Comparison of ENCODE assay signal across 22 cellular contexts in the genomic region with DNA sequence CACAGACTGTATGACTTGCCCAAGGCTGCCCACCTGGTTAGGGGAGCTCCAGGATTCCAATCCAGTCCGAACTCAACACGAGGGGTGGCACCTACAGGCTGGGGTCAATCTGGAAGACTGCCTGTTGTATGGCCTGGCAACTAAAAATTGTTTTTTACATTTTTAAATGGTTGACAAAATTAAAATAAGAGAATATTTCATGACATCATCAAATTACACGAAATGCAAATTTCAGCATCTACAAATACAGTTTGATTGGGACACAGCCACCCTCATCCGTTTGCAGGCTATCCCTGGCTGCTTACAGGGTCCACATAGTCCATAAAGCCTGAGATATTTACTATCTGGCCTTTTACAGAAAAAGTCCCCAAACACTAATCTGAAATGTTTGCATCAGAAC.
DNase-seq lines count a peak whose midpoint lies in the region; ATAC-seq, FAIRE-seq and TF ChIP-seq lines count a peak whose summit lies in the region.
"Had no signal": no experiment of that assay in that cellular context is flagged by ENCODE, and none has a peak within 500 bp of the region (broad histone marks: within the 10 kb centered on the region; RNA-seq: fewer than 3 reads in every experiment).

No MANE protein-coding gene starts in this region.

- H3K27ac ChIP-seq in right atrium auricular region (peak overlapping the region; percentile 54 to 85), heart left ventricle (peak overlapping the region in 3 of 12 donors; percentile 56 to 59 (median 59)), HepG2 (ENCODE audit: extremely low read length, insufficient read depth, low read length) (no peak overlapping the region), right lobe of liver (no peak overlapping the region), HEK293 (ENCODE audit: extremely low read depth, low read depth, low read length) (no peak overlapping the region), thyroid gland (no peak overlapping the region)
- H3K27ac ChIP-seq: BLaER1 treated with 17β-estradiol and CSF1 and Interleukin-3, amounts not matched to agents 10 nM and 100 nM; C4-2B had no signal

- no peak for TF ChIP-seq RAD21 in HepG2 (CRISPR knock-in tag; IDR thresholded peaks at IDR 0.05)

- H3K4me3 ChIP-seq in right atrium auricular region (peak overlapping the region; percentile 12 to 25), heart left ventricle (no peak overlapping the region), HepG2 (replicated peaks in 1 of 3; ENCODE audit: insufficient read depth in 1 of 3, low read depth in 2 of 3, low read length in 3 of 3) (no peak overlapping the region), right lobe of liver (no peak overlapping the region), HEK293 (ENCODE audit: low read depth, low read length) (no peak overlapping the region), thyroid gland (replicated peaks in 1 of 3) (no peak overlapping the region)
- H3K4me3 ChIP-seq: BLaER1 treated with 17β-estradiol and CSF1 and Interleukin-3, amounts not matched to agents 10 nM and 100 nM had no signal

- BruUV-seq in HepG2 (replicated peaks; lab: Mats Ljungman, UMichigan), result no TSS peak

- POLR2A ChIA-PET in HepG2 (lab: Yijun Ruan, JAX), result no interaction called here
- POLR2A ChIA-PET in HEK293 (lab: Yijun Ruan, JAX), result no interaction called here

- no peaks in the 10 kb centered on the region for H3K79me2 ChIP-seq in HepG2 (ENCODE audit: insufficient read depth, low read length)

- H4K20me1 ChIP-seq in HepG2 (ENCODE audit: insufficient read depth, low read length), result no peaks in the 10 kb centered on the region; the same call in 1 of the 2 replicates
- H4K20me1 ChIP-seq: BLaER1 treated with 17β-estradiol and CSF1 and Interleukin-3, amounts not matched to agents 10 nM and 100 nM had no signal

- no peak for TF ChIP-seq CTCF in right atrium auricular region (IDR thresholded peaks at IDR 0.05)
- no peak for TF ChIP-seq CTCF in heart left ventricle (IDR thresholded peaks at IDR 0.05)
- no peak for TF ChIP-seq CTCF in HepG2 (CRISPR knock-in tag; IDR thresholded peaks at IDR 0.05)
- no peak for TF ChIP-seq CTCF in right lobe of liver (IDR thresholded peaks at IDR 0.05)
- no peak for TF ChIP-seq CTCF in HEK293 (tag by site-specific recombination; IDR thresholded peaks at IDR 0.05)
- TF ChIP-seq CTCF in thyroid gland (IDR thresholded peaks at IDR 0.05), result no peak

- no peak overlapping the region for H2AFZ ChIP-seq in HepG2 (ENCODE audit: low read length)

- H3K9ac ChIP-seq in HepG2 (ENCODE audit: insufficient read depth, low read depth, low read length), result no peak overlapping the region
- H3K9ac ChIP-seq: BLaER1 treated with 17β-estradiol and CSF1 and Interleukin-3, amounts not matched to agents 10 nM and 100 nM had no signal

- no peaks in the 10 kb centered on the region for H3K36me3 ChIP-seq in right atrium auricular region
- H3K36me3 ChIP-seq in heart left ventricle, result no peaks in the 10 kb centered on the region
- no peaks in the 10 kb centered on the region for H3K36me3 ChIP-seq in HepG2 (replicated peaks in 1 of 2; ENCODE audit: control insufficient read depth in 1 of 2, insufficient read depth in 2 of 2, low read length in 2 of 2)
- H3K36me3 ChIP-seq in right lobe of liver, result no peaks in the 10 kb centered on the region
- no peaks in the 10 kb centered on the region for H3K36me3 ChIP-seq in HEK293 (ENCODE audit: control insufficient read depth in 2 of 2, insufficient read depth in 1 of 2, low read length in 2 of 2)
- no peaks in the 10 kb centered on the region for H3K36me3 ChIP-seq in thyroid gland
- H3K36me3 ChIP-seq: BLaER1 treated with 17β-estradiol and CSF1 and Interleukin-3, amounts not matched to agents 10 nM and 100 nM had no signal

- H3K9me3 ChIP-seq in right atrium auricular region (no peaks in the 10 kb centered on the region), heart left ventricle (peaks cover 0 to 18% (median 2%) of the 10 kb centered on the region in 12 donors), HepG2 (ENCODE audit: low read length) (peaks cover 26% of the 10 kb centered on the region), right lobe of liver (no peaks in the 10 kb centered on the region), HEK293 (ENCODE audit: control insufficient read depth, insufficient read depth, low read depth, low read length) (no peaks in the 10 kb centered on the region), thyroid gland (no peaks in the 10 kb centered on the region)

- no peak overlapping the region for H3K4me2 ChIP-seq in HepG2 (ENCODE audit: low read depth, low read length)

- H3K4me1 ChIP-seq in right atrium auricular region (peaks cover 0 to 46% of the 10 kb centered on the region in 2 donors), heart left ventricle (peaks cover 0 to 37% (median 15%) of the 10 kb centered on the region in 12 donors), HepG2 (ENCODE audit: insufficient read depth, low read length) (no peaks in the 10 kb centered on the region), right lobe of liver (no peaks in the 10 kb centered on the region), HEK293 (ENCODE audit: control insufficient read depth, insufficient read depth, low read length) (no peaks in the 10 kb centered on the region; the same call in 1 of the 2 replicates), thyroid gland (peaks cover 0 to 11% of the 10 kb centered on the region in 2 donors)

- 89 to 92% (median 91%) methylated on average over 4 of the region's 4 CpGs for WGBS in heart left ventricle, 4 donors
- WGBS in HepG2 (ENCODE audit: low lambda C conversion rate), result 23% methylated on average over 4 of the region's 4 CpGs
- 59% methylated on average over 4 of the region's 4 CpGs for WGBS in right lobe of liver (ENCODE audit: insufficient coverage, low coverage, low lambda C conversion rate, missing lambda C conversion rate)
- 95 to 96% methylated on average over 4 of the region's 4 CpGs for WGBS in thyroid gland, 2 donors

- TF ChIP-seq EP300 in HepG2 (IDR thresholded peaks at IDR 0.05; ENCODE audit: low read depth in 2 of 2, low read length in 2 of 2) (no peak), HepG2 (CRISPR knock-in tag; IDR thresholded peaks at IDR 0.05; ENCODE audit: borderline replicate concordance) (no peak)

- no peak for ATAC-seq in heart left ventricle
- ATAC-seq in HepG2, result no peak
- ATAC-seq in right lobe of liver, result no peak
- ATAC-seq in HG03196 (IDR thresholded peaks at IDR 0.05; ENCODE audit: unreplicated experiment), result no peak
- ATAC-seq: CD8-positive, alpha-beta T cell had no signal

- CTCF ChIA-PET in HepG2 (lab: Yijun Ruan, JAX; ENCODE audit: low intra/inter-chr PET ratio, low total read pairs), result no interaction called here
- CTCF ChIA-PET in HEK293 (lab: Yijun Ruan, JAX), result no interaction called here

- no peak for FAIRE-seq in HepG2 (lab: Jason Lieb, UNC)
- FAIRE-seq: A204.1, D721Med, G401.6, GM12891, GM19239 had no signal

- intact Hi-C loops in heart left ventricle (cut with DNase I), result no loop called here
- intact Hi-C loops in HepG2 (cut with micrococcal nuclease; ENCODE audit: unreplicated experiment), result no loop called here
- intact Hi-C loops in right lobe of liver (cut with DNase I), result no loop called here
- intact Hi-C loops in thyroid gland (cut with DNase I), result no loop called here

- in situ Hi-C loops in HepG2 (cut with HindIII; ENCODE audit: extremely low pct_ligation_motif_present, low pct_unique_long_range_greater_than_20kb), result no loop called here

- H3K27me3 ChIP-seq in right atrium auricular region, result no peaks in the 10 kb centered on the region
- no peaks in the 10 kb centered on the region for H3K27me3 ChIP-seq in heart left ventricle
- H3K27me3 ChIP-seq in HepG2 (ENCODE audit: control insufficient read depth in 1 of 2, insufficient read depth in 2 of 2, low read length in 2 of 2), result peaks cover 0 to 10% of the 10 kb centered on the region in 2 experiments; a peak in 2 of 5 replicates
- no peaks in the 10 kb centered on the region for H3K27me3 ChIP-seq in right lobe of liver
- H3K27me3 ChIP-seq in thyroid gland, result no peaks in the 10 kb centered on the region
- H3K27me3 ChIP-seq: BLaER1 treated with 17β-estradiol and CSF1 and Interleukin-3, amounts not matched to agents 10 nM and 100 nM had no signal

- DNase-seq in right atrium auricular region (ENCODE audit: low spot score) (no peak), heart left ventricle (no peak), HepG2 (ENCODE audit: low spot score) (no peak), right lobe of liver (no peak), thyroid gland (no peak)
- DNase-seq: 8988T; AML-193; Caco-2; Calu3; CD4-positive, alpha-beta T cell; CD8-positive, alpha-beta T cell; DMS79 treated with DMSO at 0.1 percent for 48 hours; GF-D8 had no signal

- TF ChIP-seq POLR2A in heart left ventricle (IDR thresholded peaks at IDR 0.05), result no peak
- no peak for TF ChIP-seq POLR2A in HepG2 (IDR thresholded peaks at IDR 0.05; ENCODE audit: insufficient read depth in 1 of 2, low read depth in 2 of 2, low read length in 2 of 2)
- TF ChIP-seq POLR2A in right lobe of liver (IDR thresholded peaks at IDR 0.05), result no peak
- TF ChIP-seq POLR2A in thyroid gland (IDR thresholded peaks at IDR 0.05), result no peak

TF ChIP-seq in HepG2, 621 proteins besides CTCF, POLR2A, EP300 and RAD21 (continues in another document):
- TF ChIP-seq, protein P1, sequence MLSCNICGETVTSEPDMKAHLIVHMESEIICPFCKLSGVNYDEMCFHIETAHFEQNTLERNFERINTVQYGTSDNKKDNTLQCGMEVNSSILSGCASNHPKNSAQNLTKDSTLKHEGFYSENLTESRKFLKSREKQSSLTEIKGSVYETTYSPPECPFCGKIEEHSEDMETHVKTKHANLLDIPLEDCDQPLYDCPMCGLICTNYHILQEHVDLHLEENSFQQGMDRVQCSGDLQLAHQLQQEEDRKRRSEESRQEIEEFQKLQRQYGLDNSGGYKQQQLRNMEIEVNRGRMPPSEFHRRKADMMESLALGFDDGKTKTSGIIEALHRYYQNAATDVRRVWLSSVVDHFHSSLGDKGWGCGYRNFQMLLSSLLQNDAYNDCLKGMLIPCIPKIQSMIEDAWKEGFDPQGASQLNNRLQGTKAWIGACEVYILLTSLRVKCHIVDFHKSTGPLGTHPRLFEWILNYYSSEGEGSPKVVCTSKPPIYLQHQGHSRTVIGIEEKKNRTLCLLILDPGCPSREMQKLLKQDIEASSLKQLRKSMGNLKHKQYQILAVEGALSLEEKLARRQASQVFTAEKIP (CRISPR knock-in tag; IDR thresholded peaks at IDR 0.05; ENCODE audit: borderline replicate concordance), result no peak

TF ChIP-seq in HEK293, 187 proteins besides CTCF, POLR2A, EP300 and RAD21 (continues in another document):
- TF ChIP-seq, protein P2, sequence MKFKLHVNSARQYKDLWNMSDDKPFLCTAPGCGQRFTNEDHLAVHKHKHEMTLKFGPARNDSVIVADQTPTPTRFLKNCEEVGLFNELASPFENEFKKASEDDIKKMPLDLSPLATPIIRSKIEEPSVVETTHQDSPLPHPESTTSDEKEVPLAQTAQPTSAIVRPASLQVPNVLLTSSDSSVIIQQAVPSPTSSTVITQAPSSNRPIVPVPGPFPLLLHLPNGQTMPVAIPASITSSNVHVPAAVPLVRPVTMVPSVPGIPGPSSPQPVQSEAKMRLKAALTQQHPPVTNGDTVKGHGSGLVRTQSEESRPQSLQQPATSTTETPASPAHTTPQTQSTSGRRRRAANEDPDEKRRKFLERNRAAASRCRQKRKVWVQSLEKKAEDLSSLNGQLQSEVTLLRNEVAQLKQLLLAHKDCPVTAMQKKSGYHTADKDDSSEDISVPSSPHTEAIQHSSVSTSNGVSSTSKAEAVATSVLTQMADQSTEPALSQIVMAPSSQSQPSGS (tag by site-specific recombination; IDR thresholded peaks at IDR 0.05; ENCODE audit: low read depth), result 0 out of 2 replicates have a peak, but pooled peaks have one; percentile 8

Comparison
In these comparisons a context has a peak if more than half of its experiments do, and no peak if none do; other contexts are left out.
1. H3K4me3 ChIP-seq: peak in right atrium auricular region (2 of 2); none in heart left ventricle (0 of 12), HepG2 (0 of 3), right lobe of liver (0 of 3), HEK293 (single experiment) and thyroid gland (0 of 3).
2. H3K27ac ChIP-seq: peak in right atrium auricular region (2 of 2); none in HepG2 (single experiment), right lobe of liver (0 of 3), HEK293 (single experiment) and thyroid gland (0 of 3).